7 cellular contexts compared by ENCODE assay signal in the genomic region with DNA sequence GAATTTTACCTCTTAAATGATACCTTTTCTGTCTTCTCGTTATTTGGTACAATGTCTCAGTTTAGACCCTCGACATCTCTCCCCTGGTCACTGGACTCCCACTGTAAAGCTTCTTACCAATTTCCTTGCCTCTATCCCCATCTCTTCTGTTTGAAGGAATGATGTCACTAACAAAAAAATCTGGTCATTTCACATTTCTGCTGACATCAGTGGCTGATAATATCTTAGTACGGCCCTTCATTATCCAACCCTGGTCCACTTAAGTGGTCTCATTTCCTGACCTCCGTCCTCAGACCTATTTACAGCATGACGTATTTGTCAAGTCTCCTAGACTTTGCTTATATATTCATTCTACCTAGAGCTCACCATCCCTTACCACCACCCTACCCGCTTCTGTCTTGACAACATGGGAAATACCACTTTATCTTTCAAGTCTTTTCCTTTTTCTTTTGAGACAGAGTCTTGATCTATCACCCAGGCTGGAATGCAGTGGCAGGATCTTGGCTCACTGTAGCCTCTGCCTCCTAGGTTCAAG.
"Had no signal": no experiment of that assay in that cellular context is flagged by ENCODE, and none has a peak within 500 bp of the region (broad histone marks: within the 10 kb centered on the region; RNA-seq: fewer than 3 reads in every experiment).

No MANE protein-coding gene starts in this region.

- H3K27ac Mint-ChIP-seq: GM23338, HFFc6 had no signal

- ATAC-seq: GM23338 had no signal

- H3K9ac ChIP-seq: KMS-11 had no signal

- H3K4me2 ChIP-seq: GM23338, KMS-11 had no signal

- H3K4me3 ChIP-seq: GM23338 had no signal

- H3K4me3 Mint-ChIP-seq: GM23338, H9, HFFc6, IgD-negative memory B cell had no signal

- DNase-seq: H9, HCEC 1CT, HFFc6, KBM-7 had no signal

- H3K36me3 Mint-ChIP-seq: IgD-negative memory B cell had no signal

- H3K27ac ChIP-seq: KMS-11 had no signal

- H3K9me3 Mint-ChIP-seq: GM23338, H9, HFFc6, IgD-negative memory B cell had no signal

- H3K27me3 Mint-ChIP-seq: IgD-negative memory B cell had no signal

- H3K4me1 Mint-ChIP-seq: IgD-negative memory B cell had no signal
